In genomic region chr1:96424882-96425281, GRCh38 we compare ENCODE assay signal across 18 cellular contexts.
DNase-seq lines count a peak whose midpoint lies in the region; ATAC-seq, FAIRE-seq and TF ChIP-seq lines count a peak whose summit lies in the region.
"Had no signal": no experiment of that assay in that cellular context is flagged by ENCODE, and none has a peak within 500 bp of the region (broad histone marks: within the 10 kb centered on the region; RNA-seq: fewer than 3 reads in every experiment).

No MANE protein-coding gene starts in this region.

- no peak overlapping the region for H3K4me2 ChIP-seq in fibroblast of lung (ENCODE audit: extremely low read depth, insufficient read depth, low read length)

- H2AFZ ChIP-seq in fibroblast of lung (ENCODE audit: low read length) = no peak overlapping the region

- no peaks in the 10 kb centered on the region for H3K79me2 ChIP-seq in fibroblast of lung (ENCODE audit: control insufficient read depth, insufficient read depth, low read length)

- TF ChIP-seq CTCF in fibroblast of lung (conservative IDR thresholded peaks at IDR 0.05 in 1 of 2, IDR thresholded peaks at IDR 0.05 in 1 of 2; ENCODE audit: low read depth in 1 of 2, low read length in 2 of 2) (no peak), upper lobe of right lung (IDR thresholded peaks at IDR 0.05) (no peak)

- no peaks in the 10 kb centered on the region for H4K20me1 ChIP-seq in fibroblast of lung (ENCODE audit: control insufficient read depth, extremely low read depth, insufficient read depth, low read length)

- H3K27me3 ChIP-seq in adipocyte (replicated peaks; ENCODE audit: control insufficient read depth, insufficient read depth, low read length) (no peaks in the 10 kb centered on the region), fibroblast of lung (ENCODE audit: control insufficient read depth, insufficient read depth, low read length) (no peaks in the 10 kb centered on the region), upper lobe of right lung (no peaks in the 10 kb centered on the region)

- H3K9me3 ChIP-seq in adipocyte (ENCODE audit: control insufficient read depth, low read length) (peaks cover 4% of the 10 kb centered on the region), fibroblast of lung (ENCODE audit: control insufficient read depth, insufficient read depth, low read depth, low read length) (no peaks in the 10 kb centered on the region), upper lobe of right lung (no peaks in the 10 kb centered on the region)

- H3K27ac ChIP-seq in fibroblast of lung (ENCODE audit: insufficient read depth, low read length) (no peak overlapping the region), upper lobe of right lung (no peak overlapping the region)
- H3K27ac ChIP-seq: SK-N-MC had no signal

- no peak for FAIRE-seq in urothelium cell line (lab: Jason Lieb, UNC)

- H3K9ac ChIP-seq in adipocyte (ENCODE audit: low read length) = no peak overlapping the region
- H3K9ac ChIP-seq in fibroblast of lung (ENCODE audit: insufficient read depth, low read length) = no peak overlapping the region

- intact Hi-C loops in sciatic nerve (cut with DNase I) (no loop called here), upper lobe of right lung (cut with DNase I) (no loop called here)

- H3K4me1 ChIP-seq in adipocyte (ENCODE audit: control insufficient read depth, insufficient read depth, low read length) = peaks cover 20% of the 10 kb centered on the region
- no peaks in the 10 kb centered on the region for H3K4me1 ChIP-seq in fibroblast of lung (ENCODE audit: control insufficient read depth, extremely low read depth, insufficient read depth, low read length)
- no peaks in the 10 kb centered on the region for H3K4me1 ChIP-seq in upper lobe of right lung

- DNase-seq in GM04504 (ENCODE audit: low read depth) (peak; percentile 39), adipocyte (ENCODE audit: low read depth) (peak; percentile 44), fibroblast of lung (ENCODE audit: low read depth in 2 of 2) (peak; percentile 11 to 75), sciatic nerve (ENCODE audit: low spot score) (no peak), upper lobe of right lung (no peak), urothelium cell line (ENCODE audit: low spot score) (no peak)
- DNase-seq: AML-193, DMS79 treated with DMSO at 0.1 percent for 48 hours, GOT3, NCI-H1417 treated with DMSO at 0.1 percent for 48 hours, NCI-H187 treated with DMSO at 0.1 percent for 48 hours, NCI-H2227 treated with DMSO at 0.1 percent for 48 hours, NCI-H524, NCI-H82, SHP77 had no signal

- H3K36me3 ChIP-seq in adipocyte (ENCODE audit: control insufficient read depth, insufficient read depth, low read length, severe bottlenecking) (no peaks in the 10 kb centered on the region), fibroblast of lung (ENCODE audit: control insufficient read depth, insufficient read depth, low read length) (no peaks in the 10 kb centered on the region), upper lobe of right lung (no peaks in the 10 kb centered on the region)

- H3K4me3 ChIP-seq in adipocyte (ENCODE audit: low read length) = no peak overlapping the region
- H3K4me3 ChIP-seq in fibroblast of lung (replicated peaks in 1 of 4; ENCODE audit: control extremely low read depth in 1 of 4, insufficient read depth in 1 of 4, low read depth in 3 of 4, low read length in 4 of 4) = no peak overlapping the region
- no peak overlapping the region for H3K4me3 ChIP-seq in upper lobe of right lung
- H3K4me3 ChIP-seq: SK-N-MC had no signal

- peak; percentile 68 for ATAC-seq in sciatic nerve
- ATAC-seq in GM18511 (IDR thresholded peaks at IDR 0.05; ENCODE audit: unreplicated experiment) = no peak
- ATAC-seq in upper lobe of right lung = no peak
- ATAC-seq in HG03025 (IDR thresholded peaks at IDR 0.05; ENCODE audit: low FRiP score, unreplicated experiment) = no peak

Comparison
In these comparisons a context has a peak if more than half of its experiments do, and no peak if none do; other contexts are left out.
1. DNase-seq: peak in GM04504 (single experiment), adipocyte (single experiment) and fibroblast of lung (2 of 2); none in sciatic nerve (single experiment), upper lobe of right lung (single experiment) and urothelium cell line (single experiment).